7 cellular contexts compared by ENCODE assay signal in genomic region chr9:27856748-27857147, GRCh38.
"Had no signal": no experiment of that assay in that cellular context is flagged by ENCODE, and none has a peak within 500 bp of the region (broad histone marks: within the 10 kb centered on the region; RNA-seq: fewer than 3 reads in every experiment).

No MANE protein-coding gene starts in this region.

- H3K4me2 ChIP-seq: GM23338 had no signal

- H3K36me3 ChIP-seq: HAP-1 had no signal

- ATAC-seq: HCT116 had no signal

- H2AFZ ChIP-seq: GM23248, GM23338 had no signal

- H3K9me3 ChIP-seq: HAP-1 had no signal

- H3K4me3 ChIP-seq: GM23248, GM23338, HAP-1 had no signal

- H3K27ac Mint-ChIP-seq: GM23338, HFFc6 had no signal

- H3K9ac ChIP-seq: GM23248 had no signal

- H3K4me1 ChIP-seq: HAP-1 had no signal

- H3K9me3 Mint-ChIP-seq: GM23338 had no signal

- H3K4me3 Mint-ChIP-seq: GM23338, HFFc6 had no signal

- DNase-seq: GM23248, GOT3, HCEC 1CT, HFFc6 had no signal

- H3K27ac ChIP-seq: GM23248 had no signal
